In genomic region chr7:25321424-25321823, GRCh38 we compare ENCODE assay signal across 15 cellular contexts.
DNase-seq lines count a peak whose midpoint lies in the region; ATAC-seq, FAIRE-seq and TF ChIP-seq lines count a peak whose summit lies in the region.
"Had no signal": no experiment of that assay in that cellular context is flagged by ENCODE, and none has a peak within 500 bp of the region (broad histone marks: within the 10 kb centered on the region; RNA-seq: fewer than 3 reads in every experiment).

No MANE protein-coding gene starts in this region.

- no peak overlapping the region for H3K23ac ChIP-seq in H1 (ENCODE audit: insufficient read length)

- H2BK15ac ChIP-seq in H1 (ENCODE audit: low read length): no peak overlapping the region

- no peaks in the 10 kb centered on the region for H3K4me1 ChIP-seq in right lobe of liver
- no peaks in the 10 kb centered on the region for H3K4me1 ChIP-seq in HepG2 (ENCODE audit: insufficient read depth, low read length)
- H3K4me1 ChIP-seq in H1 (replicated peaks in 1 of 4; ENCODE audit: control insufficient read depth in 3 of 4, insufficient read depth in 4 of 4, low read length in 3 of 4): no peaks in the 10 kb centered on the region; a peak in 1 of 7 replicates
- no peaks in the 10 kb centered on the region for H3K4me1 ChIP-seq in mucosa of descending colon (ENCODE audit: low read depth)
- no peaks in the 10 kb centered on the region for H3K4me1 ChIP-seq in small intestine (ENCODE audit: control insufficient read depth in 2 of 2, insufficient read depth in 1 of 2, low read depth in 1 of 2, low read length in 1 of 2)
- H3K4me1 ChIP-seq: BLaER1, HAP-1 had no signal

- no peak overlapping the region for H2AFZ ChIP-seq in HepG2 (ENCODE audit: low read length)
- H2AFZ ChIP-seq in H1 (ENCODE audit: low read length): peak overlapping the region; percentile 88; the same call in 1 of the 2 replicates

- intact Hi-C loops in right lobe of liver (cut with DNase I) (no loop called here), HepG2 (cut with micrococcal nuclease; ENCODE audit: unreplicated experiment) (no loop called here), mucosa of descending colon (cut with DNase I, micrococcal nuclease) (no loop called here)

- no peak overlapping the region for H3K9ac ChIP-seq in HepG2 (ENCODE audit: insufficient read depth, low read depth, low read length)
- H3K9ac ChIP-seq in H1 (replicated peaks in 1 of 4; ENCODE audit: extremely low read depth in 1 of 4, low read depth in 3 of 4, low read length in 3 of 4): no peak overlapping the region
- H3K9ac ChIP-seq: BLaER1 had no signal

- no peak overlapping the region for H2AK5ac ChIP-seq in H1 (ENCODE audit: low read depth, low read length)

- TF ChIP-seq EP300 in HepG2 (IDR thresholded peaks at IDR 0.05; ENCODE audit: low read depth in 2 of 2, low read length in 2 of 2): no peak
- TF ChIP-seq EP300 in HepG2 (CRISPR knock-in tag; IDR thresholded peaks at IDR 0.05; ENCODE audit: borderline replicate concordance): no peak
- no peak for TF ChIP-seq EP300 in H1 (IDR thresholded peaks at IDR 0.05; ENCODE audit: borderline replicate concordance in 1 of 2, low read depth in 2 of 2, low read length in 2 of 2)

- H3K9me3 ChIP-seq in right lobe of liver (no peaks in the 10 kb centered on the region), HepG2 (ENCODE audit: low read length) (no peaks in the 10 kb centered on the region), H1 (ENCODE audit: insufficient read depth in 2 of 2, low read depth in 1 of 2, low read length in 1 of 2) (no peaks in the 10 kb centered on the region), mucosa of descending colon (no peaks in the 10 kb centered on the region), small intestine (ENCODE audit: control insufficient read depth, low read depth) (no peaks in the 10 kb centered on the region)
- H3K9me3 ChIP-seq: BLaER1, HAP-1 had no signal

- no peak overlapping the region for H3K14ac ChIP-seq in H1 (ENCODE audit: insufficient read length)

- TF ChIP-seq CTCF in right lobe of liver (IDR thresholded peaks at IDR 0.05) (no peak), HepG2 (CRISPR knock-in tag; IDR thresholded peaks at IDR 0.05) (no peak), H1 (IDR thresholded peaks at IDR 0.05; ENCODE audit: control extremely low read depth in 1 of 3, insufficient read depth in 1 of 3, low read depth in 1 of 3, low read length in 3 of 3) (no peak), mucosa of descending colon (IDR thresholded peaks at IDR 0.05) (no peak)

- DNase-seq in right lobe of liver: peak in 1 of 3 donors; percentile 39
- DNase-seq in HepG2 (ENCODE audit: low spot score): no peak
- DNase-seq in H1 (ENCODE audit: low read depth in 1 of 2, low spot score in 2 of 2): no peak
- DNase-seq in mucosa of descending colon: no peak
- DNase-seq in small intestine: peak; percentile 39
- DNase-seq in DMS153 (lab: John Stamatoyannopoulos, UW): no peak
- DNase-seq in HTR-8/SVneo (ENCODE audit: insufficient read length, low spot score): no peak
- DNase-seq in RPMI8226: no peak
- DNase-seq: 8988T; CD4-positive, alpha-beta memory T cell; DMS79 treated with DMSO at 0.1 percent for 48 hours; GF-D8 had no signal

- no peak overlapping the region for H4K8ac ChIP-seq in H1 (ENCODE audit: extremely low read depth, insufficient read depth, low read length)

- TF ChIP-seq RAD21 in HepG2 (CRISPR knock-in tag; IDR thresholded peaks at IDR 0.05): no peak
- TF ChIP-seq RAD21 in H1 (IDR thresholded peaks at IDR 0.05 in 1 of 2, conservative IDR thresholded peaks at IDR 0.05 in 1 of 2; ENCODE audit: low read depth in 2 of 2, low read length in 2 of 2): no peak

- no peaks in the 10 kb centered on the region for H3K79me2 ChIP-seq in HepG2 (ENCODE audit: insufficient read depth, low read length)
- H3K79me2 ChIP-seq in H1 (ENCODE audit: control insufficient read depth in 1 of 2, insufficient read depth in 2 of 2, low read length in 2 of 2): no peaks in the 10 kb centered on the region

- no peak overlapping the region for H2BK5ac ChIP-seq in H1 (ENCODE audit: low read depth, low read length)

- no peak overlapping the region for H3K18ac ChIP-seq in H1 (ENCODE audit: extremely low read depth, low read length)

- no peak overlapping the region for H2BK20ac ChIP-seq in H1 (ENCODE audit: low read length)

- H4K91ac ChIP-seq in H1 (replicated peaks; ENCODE audit: insufficient read length, low read length): no peak overlapping the region

- H2BK120ac ChIP-seq in H1 (replicated peaks; ENCODE audit: low read depth, low read length): no peak overlapping the region

- H3K36me3 ChIP-seq in right lobe of liver: no peaks in the 10 kb centered on the region
- H3K36me3 ChIP-seq in HepG2 (replicated peaks in 1 of 2; ENCODE audit: control insufficient read depth in 1 of 2, insufficient read depth in 2 of 2, low read length in 2 of 2): no peaks in the 10 kb centered on the region
- no peaks in the 10 kb centered on the region for H3K36me3 ChIP-seq in H1 (ENCODE audit: control insufficient read depth in 2 of 4, insufficient read depth in 4 of 4, low read length in 3 of 4)
- no peaks in the 10 kb centered on the region for H3K36me3 ChIP-seq in mucosa of descending colon (ENCODE audit: low read depth)
- no peaks in the 10 kb centered on the region for H3K36me3 ChIP-seq in small intestine (ENCODE audit: control insufficient read depth in 2 of 2, insufficient read depth in 2 of 2, low read length in 2 of 2)
- H3K36me3 ChIP-seq: BLaER1, HAP-1 had no signal

- 25% methylated on average over 3 of the region's 5 CpGs for WGBS in right lobe of liver (ENCODE audit: insufficient coverage, low coverage, low lambda C conversion rate, missing lambda C conversion rate)
- 3% methylated on average over 4 of the region's 5 CpGs for WGBS in HepG2 (ENCODE audit: low lambda C conversion rate)
- WGBS in H1 (ENCODE audit: extremely low coverage in 1 of 2, insufficient coverage in 1 of 2, insufficient read length in 1 of 2, insufficient replicate concordance in 2 of 2, low coverage in 1 of 2, low lambda C conversion rate in 2 of 2, missing lambda C conversion rate in 1 of 2), 2 experiments: 82% methylated on average over 5 of the region's 5 CpGs; no CpG with 5 or more reads in 1 of the 2 experiments
- 28 to 55% (median 41%) methylated on average over 5 of the region's 5 CpGs for WGBS in small intestine, 3 donors

- no peak overlapping the region for H3K56ac ChIP-seq in H1 (replicated peaks; ENCODE audit: insufficient read length, low read depth, low read length)

- no peaks in the 10 kb centered on the region for H4K20me1 ChIP-seq in HepG2 (ENCODE audit: insufficient read depth, low read length)
- H4K20me1 ChIP-seq in H1 (replicated peaks in 1 of 2; ENCODE audit: control insufficient read depth in 1 of 2, insufficient read depth in 2 of 2, low read length in 2 of 2): no peaks in the 10 kb centered on the region
- H4K20me1 ChIP-seq: BLaER1 had no signal

- POLR2A ChIA-PET in HepG2 (lab: Yijun Ruan, JAX) (no interaction called here), H1 (lab: Charles Lee; ENCODE audit: partially characterized antibody) (no interaction called here)

- H3K4me3 ChIP-seq in right lobe of liver: no peak overlapping the region
- H3K4me3 ChIP-seq in HepG2 (replicated peaks in 1 of 3; ENCODE audit: insufficient read depth in 1 of 3, low read depth in 2 of 3, low read length in 3 of 3): no peak overlapping the region
- no peak overlapping the region for H3K4me3 ChIP-seq in H1 (ENCODE audit: extremely low read depth in 1 of 4, insufficient read depth in 2 of 4, low read depth in 3 of 4, low read length in 4 of 4)
- H3K4me3 ChIP-seq in mucosa of descending colon: no peak overlapping the region
- H3K4me3 ChIP-seq in small intestine (ENCODE audit: low read depth in 1 of 2, low read length in 2 of 2): no peak overlapping the region
- H3K4me3 ChIP-seq: BLaER1, HAP-1, K562 had no signal

- no peak overlapping the region for H4K5ac ChIP-seq in H1 (ENCODE audit: insufficient read length, low read depth, low read length)

- peaks cover 3% of the 10 kb centered on the region; the same call in 1 of the 2 replicates for H3K23me2 ChIP-seq in H1 (ENCODE audit: low read depth, low read length)

- H3K4ac ChIP-seq in H1 (replicated peaks; ENCODE audit: insufficient read length, low read depth, low read length): no peak overlapping the region

- in situ Hi-C loops in HepG2 (cut with HindIII; ENCODE audit: extremely low pct_ligation_motif_present, low pct_unique_long_range_greater_than_20kb): no loop called here

- TF ChIP-seq POLR2A in right lobe of liver (IDR thresholded peaks at IDR 0.05) (no peak), HepG2 (IDR thresholded peaks at IDR 0.05; ENCODE audit: insufficient read depth in 1 of 2, low read depth in 2 of 2, low read length in 2 of 2) (no peak), H1 (IDR thresholded peaks at IDR 0.05; ENCODE audit: control extremely low read depth in 1 of 2, low read depth in 2 of 2, low read length in 2 of 2) (no peak)

- BruUV-seq in HepG2 (replicated peaks; lab: Mats Ljungman, UMichigan): no TSS peak

- peak; percentile 36 to 93 (median 64) for ATAC-seq in right lobe of liver
- no peak for ATAC-seq in HepG2
- ATAC-seq in mucosa of descending colon: peak; percentile 21
- ATAC-seq: K562 had no signal

- FAIRE-seq in HepG2 (lab: Jason Lieb, UNC) (no peak), H1 (lab: Jason Lieb, UNC) (no peak), small intestine (lab: Jason Lieb, UNC) (no peak), HTR-8/SVneo (lab: Jason Lieb, UNC) (no peak)
- FAIRE-seq: K562 had no signal

- no peaks in the 10 kb centered on the region for H3K79me1 ChIP-seq in H1 (ENCODE audit: low read depth, low read length)

- H2BK12ac ChIP-seq in H1 (ENCODE audit: low read depth, low read length): no peak overlapping the region

- H3K27ac ChIP-seq in right lobe of liver: no peak overlapping the region
- no peak overlapping the region for H3K27ac ChIP-seq in HepG2 (ENCODE audit: extremely low read length, insufficient read depth, low read length)
- no peak overlapping the region for H3K27ac ChIP-seq in H1 (ENCODE audit: low read depth, low read length)
- peak overlapping the region in 1 of 2 donors; percentile 20 for H3K27ac ChIP-seq in small intestine (ENCODE audit: low read depth in 1 of 2, low read length in 1 of 2)
- H3K27ac ChIP-seq: BLaER1 had no signal

- CTCF ChIA-PET in HepG2 (lab: Yijun Ruan, JAX; ENCODE audit: low intra/inter-chr PET ratio, low total read pairs): no interaction called here
- CTCF ChIA-PET in H1 (lab: Charles Lee; ENCODE audit: partially characterized antibody): interaction anchor here (0.6 to 2.8 kb wide), 8 partner anchors 11 to 251 kb away, joined by 3 to 12 read pairs (median 4); no protein-coding TSS in a partner anchor

- no peaks in the 10 kb centered on the region for H3K27me3 ChIP-seq in right lobe of liver
- H3K27me3 ChIP-seq in HepG2 (ENCODE audit: control insufficient read depth in 1 of 2, insufficient read depth in 2 of 2, low read length in 2 of 2): peaks cover 1 to 7% of the 10 kb centered on the region in 2 experiments; a peak in 1 of 5 replicates
- peaks cover 0 to 1% (median 0%) of the 10 kb centered on the region in 4 experiments; a peak in 1 of 7 replicates for H3K27me3 ChIP-seq in H1 (replicated peaks in 1 of 4; ENCODE audit: control insufficient read depth in 3 of 4, extremely low read depth in 1 of 4, insufficient read depth in 3 of 4, low read length in 3 of 4)
- no peaks in the 10 kb centered on the region for H3K27me3 ChIP-seq in small intestine (ENCODE audit: control insufficient read depth in 2 of 2, insufficient read depth in 2 of 2, low read length in 2 of 2)
- H3K27me3 ChIP-seq: BLaER1 had no signal

- H3K4me2 ChIP-seq in HepG2 (ENCODE audit: low read depth, low read length): no peak overlapping the region
- no peak overlapping the region for H3K4me2 ChIP-seq in H1 (ENCODE audit: insufficient read depth in 1 of 2, low read depth in 2 of 2, low read length in 2 of 2)
- H3K4me2 ChIP-seq: BLaER1 had no signal
